Comparison of ENCODE assay signal across 9 cellular contexts in genomic region chr18:74310411-74310810, GRCh38. TPM values are rescaled to one million over a fixed set of nuclear protein-coding genes. Genes with fewer than 3 reads are reported as not detected.
A peak's percentile ranks its signal among the peaks of the same experiment; 100 is the strongest.
DNase-seq lines count a peak whose midpoint lies in the region; ATAC-seq and TF ChIP-seq lines count a peak whose summit lies in the region.
"Had no signal": no experiment of that assay in that cellular context is flagged by ENCODE, and none has a peak within 500 bp of the region (broad histone marks: within the 10 kb centered on the region; RNA-seq: fewer than 3 reads in every experiment).

No MANE protein-coding gene starts in this region.

- intact Hi-C loops in mammary epithelial cell (cut with micrococcal nuclease), result loop anchor here (1.0 kb wide), 1 partner anchor 21 kb away; no protein-coding TSS in a partner anchor
- intact Hi-C loops in natural killer cell (cut with micrococcal nuclease), result loop anchor here (1.0 kb wide), 1 partner anchor 183 kb away; no protein-coding TSS in a partner anchor

- TF ChIP-seq CTCF in MM.1S (IDR thresholded peaks at IDR 0.05; ENCODE audit: low read length), result peak; percentile 43
- peak; percentile 56 to 64 for TF ChIP-seq CTCF in mammary epithelial cell (conservative IDR thresholded peaks at IDR 0.05 in 1 of 2, IDR thresholded peaks at IDR 0.05 in 1 of 2; ENCODE audit: extremely low read depth in 1 of 2, insufficient read depth in 1 of 2, low read depth in 1 of 2, low read length in 2 of 2)
- no peak for TF ChIP-seq CTCF in natural killer cell (IDR thresholded peaks at IDR 0.05)
- no peak for TF ChIP-seq CTCF in glutamatergic neuron (IDR thresholded peaks at IDR 0.05; ENCODE audit: partially characterized antibody, unreplicated experiment)

- no peak overlapping the region for H2AFZ ChIP-seq in MM.1S (ENCODE audit: low read length)
- H2AFZ ChIP-seq in mammary epithelial cell (ENCODE audit: low read depth, low read length), result peak overlapping the region; percentile 80

- H3K4me3 Mint-ChIP-seq in natural killer cell (no peak overlapping the region), glutamatergic neuron (ENCODE audit: unreplicated experiment) (no peak overlapping the region)

- H3K9me2 ChIP-seq in MM.1S (replicated peaks; ENCODE audit: insufficient read depth, low read length), result no peaks in the 10 kb centered on the region

- H3K27me3 ChIP-seq in MM.1S (replicated peaks; ENCODE audit: insufficient read depth, low read length) (no peaks in the 10 kb centered on the region), mammary epithelial cell (ENCODE audit: insufficient read depth, low read length) (no peaks in the 10 kb centered on the region)

- H3K4me2 ChIP-seq in MM.1S (ENCODE audit: low read depth, low read length) (no peak overlapping the region), mammary epithelial cell (ENCODE audit: insufficient read depth, low read depth, low read length) (peak overlapping the region; percentile 47)

- in situ Hi-C loops in mammary epithelial cell (cut with MboI; ENCODE audit: low sequenced_read_pairs in 2 of 2), result no loop called here

- H3K79me2 ChIP-seq in MM.1S (ENCODE audit: low read length), result no peaks in the 10 kb centered on the region
- H3K79me2 ChIP-seq in mammary epithelial cell (ENCODE audit: insufficient read depth, low read length), result no peaks in the 10 kb centered on the region

- H3F3A ChIP-seq in MM.1S (ENCODE audit: insufficient read depth, low read length), result no peaks in the 10 kb centered on the region

- no peak overlapping the region for H3K27ac ChIP-seq in MM.1S (ENCODE audit: low read length)
- no peak overlapping the region for H3K27ac ChIP-seq in mammary epithelial cell (ENCODE audit: insufficient read depth, low read depth, low read length)
- H3K27ac ChIP-seq: neutrophil had no signal

- H3K4me1 ChIP-seq in MM.1S (ENCODE audit: low read length) (no peaks in the 10 kb centered on the region), mammary epithelial cell (ENCODE audit: insufficient read depth, low read length) (peaks cover 7% of the 10 kb centered on the region)

- H3K4me1 Mint-ChIP-seq in natural killer cell (no peaks in the 10 kb centered on the region), glutamatergic neuron (ENCODE audit: low read depth, unreplicated experiment) (peaks cover 10% of the 10 kb centered on the region)

- no peaks in the 10 kb centered on the region for H3K36me3 Mint-ChIP-seq in natural killer cell
- peaks cover 10% of the 10 kb centered on the region for H3K36me3 Mint-ChIP-seq in glutamatergic neuron (ENCODE audit: unreplicated experiment)

- dilution Hi-C loops in mammary epithelial cell (cut with HindIII; ENCODE audit: low sequenced_read_pairs), result loop anchor here (5.0 kb wide), 1 partner anchor 48 kb away; no protein-coding TSS in a partner anchor

- H3K9me3 ChIP-seq in MM.1S (replicated peaks; ENCODE audit: insufficient read depth, low read length) (no peaks in the 10 kb centered on the region), mammary epithelial cell (replicated peaks; ENCODE audit: insufficient read depth, low read length) (no peaks in the 10 kb centered on the region)
- H3K9me3 ChIP-seq: neutrophil had no signal

- no peak overlapping the region for H3K4me3 ChIP-seq in MM.1S (ENCODE audit: low read length)
- H3K4me3 ChIP-seq in mammary epithelial cell (replicated peaks in 1 of 3; ENCODE audit: insufficient read depth in 1 of 3, low read depth in 2 of 3, low read length in 3 of 3), result no peak overlapping the region

- ATAC-seq in GM21390 (IDR thresholded peaks at IDR 0.05; ENCODE audit: unreplicated experiment), result peak; percentile 98
- peak in 2 of 3 donors; percentile 55 to 70 for ATAC-seq in natural killer cell

- BruUV-seq in mammary epithelial cell (replicated peaks; lab: Mats Ljungman, UMichigan), result no TSS peak

- H4K20me1 ChIP-seq in MM.1S (ENCODE audit: insufficient read depth, low read length) (no peaks in the 10 kb centered on the region), mammary epithelial cell (ENCODE audit: insufficient read depth, low read length) (no peaks in the 10 kb centered on the region)

- H3K27ac Mint-ChIP-seq in natural killer cell (no peak overlapping the region), glutamatergic neuron (ENCODE audit: unreplicated experiment) (no peak overlapping the region)

- CTCF ChIA-PET in mammary epithelial cell (lab: Charles Lee; ENCODE audit: low non-redundant PET), result interaction anchor here (0.6 to 0.7 kb wide), 3 partner anchors 10 to 652 kb away, joined by 3 to 6 read pairs (median 4); no protein-coding TSS in a partner anchor

- H3K9ac ChIP-seq in MM.1S (ENCODE audit: low read length) (no peak overlapping the region), mammary epithelial cell (ENCODE audit: insufficient read depth, low read length) (no peak overlapping the region)

- WGBS in mammary epithelial cell (ENCODE audit: low coverage, missing lambda C conversion rate), result 35% methylated on average over 3 of the region's 3 CpGs

- DNase-seq in DMS53 (lab: John Stamatoyannopoulos, UW), result peak; percentile 80
- no peak for DNase-seq in MM.1S
- peak; percentile 65 for DNase-seq in mammary epithelial cell
- no peak for DNase-seq in natural killer cell
- DNase-seq in DMS153 (lab: John Stamatoyannopoulos, UW), result no peak
- no peak for DNase-seq in glutamatergic neuron
- DNase-seq in NCI-H2029 treated with DMSO at 0.1 percent for 48 hours (lab: John Stamatoyannopoulos, UW), result no peak

- H3K27me3 Mint-ChIP-seq in natural killer cell (ENCODE audit: low read depth in 2 of 2) (peaks cover 35 to 37% of the 10 kb centered on the region in 2 donors), glutamatergic neuron (ENCODE audit: unreplicated experiment) (no peaks in the 10 kb centered on the region)

- H3K9me3 Mint-ChIP-seq in natural killer cell (no peaks in the 10 kb centered on the region), glutamatergic neuron (ENCODE audit: unreplicated experiment) (peaks cover 6% of the 10 kb centered on the region)

- H3K36me3 ChIP-seq in MM.1S (replicated peaks; ENCODE audit: insufficient read depth, low read length), result no peaks in the 10 kb centered on the region
- H3K36me3 ChIP-seq in mammary epithelial cell (ENCODE audit: insufficient read depth, low read length), result no peaks in the 10 kb centered on the region
- H3K36me3 ChIP-seq: neutrophil had no signal

RNA-seq across cellular contexts. Expression of gene C18orf63, which starts 5.2 kb away (rescaled TPM):
- total RNA-seq in mammary epithelial cell (under 1 TPM in 1 of 2 donors, not detected in 1; under 0.01 TPM), natural killer cell (not detected), glutamatergic neuron (ENCODE audit: unreplicated experiment) (not detected)
- not detected for polyA plus RNA-seq in mammary epithelial cell
- not detected for polyA minus RNA-seq in mammary epithelial cell

RNA-seq across cellular contexts. Expression of gene CYB5A, which starts 18.6 kb away (rescaled TPM):
- total RNA-seq in mammary epithelial cell (10 to 100 TPM; 25.7 to 27.8 TPM), natural killer cell (10 to 100 TPM; 10.4 to 14.6 (median 13.0) TPM), glutamatergic neuron (ENCODE audit: unreplicated experiment) (28.3 TPM)
- 50.1 TPM for polyA plus RNA-seq in mammary epithelial cell
- polyA minus RNA-seq in mammary epithelial cell, result 28.0 TPM

Comparison
In these comparisons a context has a peak if more than half of its experiments do, and no peak if none do; other contexts are left out.
1. DNase-seq: peak in DMS53 (single experiment) and mammary epithelial cell (single experiment); none in MM.1S (single experiment), natural killer cell (single experiment), DMS153 (single experiment), glutamatergic neuron (single experiment) and NCI-H2029 treated with DMSO at 0.1 percent for 48 hours (single experiment).
2. CTCF ChIP-seq: peak in MM.1S (single experiment) and mammary epithelial cell (2 of 2); none in natural killer cell (single experiment) and glutamatergic neuron (single experiment).